In genomic region chr17:50632637-50633036, GRCh38 we compare ENCODE assay signal across 19 cellular contexts. TPM values are rescaled to one million over a fixed set of nuclear protein-coding genes. Genes with fewer than 3 reads are reported as not detected.
"Had no signal": no experiment of that assay in that cellular context is flagged by ENCODE, and none has a peak within 500 bp of the region (broad histone marks: within the 10 kb centered on the region; RNA-seq: fewer than 3 reads in every experiment).

No MANE protein-coding gene starts in this region.

- H3K27ac ChIP-seq: breast epithelium, ovary, sigmoid colon had no signal

- H3K36me3 ChIP-seq: breast epithelium, ovary, sigmoid colon had no signal

- H3K27me3 ChIP-seq: breast epithelium, ovary had no signal

- DNase-seq: activated CD4-positive, alpha-beta T cell treated with anti-CD3 and anti-CD28 coated beads, Interleukin-2, amount 50 U/mL, for 4 hours; activated CD4-positive, CD25-positive, alpha-beta regulatory T cell treated with anti-CD3 and anti-CD28 coated beads, Interleukin-2, amount 50 U/mL, for 72 hours; activated naive CD4-positive, alpha-beta T cell treated with anti-CD3 and anti-CD28 coated beads for 36 hours; activated naive CD8-positive, alpha-beta T cell treated with anti-CD3 and anti-CD28 coated beads, Interleukin-2, amount 50 U/mL, for 24 hours; activated T-cell treated with anti-CD3 and anti-CD28 coated beads for 4 hours; cerebellar nuclear complex; effector memory CD4-positive, alpha-beta T cell; foreskin fibroblast; glutamatergic neuron; kidney glomerular epithelial cell; left ventricle myocardium superior; mesendoderm; ovary; sigmoid colon; stimulated activated CD4-positive, alpha-beta T cell treated with anti-CD3 and anti-CD28 coated beads, Interleukin-1b, Interleukin-23, amount 100 ng/mL, for 48 hours; T-helper 9 cell had no signal

- ATAC-seq: activated naive CD8-positive, alpha-beta T cell treated with anti-CD3 and anti-CD28 coated beads, Interleukin-2, amount 50 U/mL, for 24 hours; activated T-helper 17 cell treated with anti-CD3 and anti-CD28 coated beads, Interleukin-2, amount 50 U/mL, for 72 hours; left ventricle myocardium superior; stimulated activated effector memory CD8-positive, alpha-beta T cell treated with anti-CD3 and anti-CD28 coated beads, Interleukin-12 subunit alpha, Interleukin-12 subunit beta, amount 100 ng/mL, for 72 hours had no signal

- H3K9me3 Mint-ChIP-seq: activated naive CD4-positive, alpha-beta T cell treated with anti-CD3 and anti-CD28 coated beads for 36 hours; activated naive CD8-positive, alpha-beta T cell treated with anti-CD3 and anti-CD28 coated beads, Interleukin-2, amount 50 U/mL, for 24 hours; activated T-helper 17 cell treated with anti-CD3 and anti-CD28 coated beads, Interleukin-2, amount 50 U/mL, for 72 hours; stimulated activated effector memory CD8-positive, alpha-beta T cell treated with anti-CD3 and anti-CD28 coated beads, Interleukin-12 subunit alpha, Interleukin-12 subunit beta, amount 100 ng/mL, for 72 hours had no signal

- H3K27ac Mint-ChIP-seq: activated naive CD4-positive, alpha-beta T cell treated with anti-CD3 and anti-CD28 coated beads for 36 hours; activated naive CD8-positive, alpha-beta T cell treated with anti-CD3 and anti-CD28 coated beads, Interleukin-2, amount 50 U/mL, for 24 hours; activated T-helper 17 cell treated with anti-CD3 and anti-CD28 coated beads, Interleukin-2, amount 50 U/mL, for 72 hours; stimulated activated effector memory CD8-positive, alpha-beta T cell treated with anti-CD3 and anti-CD28 coated beads, Interleukin-12 subunit alpha, Interleukin-12 subunit beta, amount 100 ng/mL, for 72 hours had no signal

- H3K4me3 Mint-ChIP-seq: activated naive CD4-positive, alpha-beta T cell treated with anti-CD3 and anti-CD28 coated beads for 36 hours; activated naive CD8-positive, alpha-beta T cell treated with anti-CD3 and anti-CD28 coated beads, Interleukin-2, amount 50 U/mL, for 24 hours; activated T-helper 17 cell treated with anti-CD3 and anti-CD28 coated beads, Interleukin-2, amount 50 U/mL, for 72 hours; stimulated activated effector memory CD8-positive, alpha-beta T cell treated with anti-CD3 and anti-CD28 coated beads, Interleukin-12 subunit alpha, Interleukin-12 subunit beta, amount 100 ng/mL, for 72 hours had no signal

- H3K4me1 Mint-ChIP-seq: activated naive CD8-positive, alpha-beta T cell treated with anti-CD3 and anti-CD28 coated beads, Interleukin-2, amount 50 U/mL, for 24 hours had no signal

- H3K4me3 ChIP-seq: breast epithelium, ovary, sigmoid colon had no signal

- H3K36me3 Mint-ChIP-seq: stimulated activated effector memory CD8-positive, alpha-beta T cell treated with anti-CD3 and anti-CD28 coated beads, Interleukin-12 subunit alpha, Interleukin-12 subunit beta, amount 100 ng/mL, for 72 hours had no signal

- H3K9me3 ChIP-seq: breast epithelium, ovary, sigmoid colon had no signal

RNA-seq across cellular contexts. Expression of gene ABCC3, which starts 2.0 kb away (rescaled TPM):
- total RNA-seq: activated naive CD4-positive, alpha-beta T cell treated with anti-CD3 and anti-CD28 coated beads for 36 hours had no signal
